ENCODE assay signal across 18 cellular contexts in genomic region chr4:152072001-152072485, GRCh38.
DNase-seq lines count a peak whose midpoint lies in the region; ATAC-seq and TF ChIP-seq lines count a peak whose summit lies in the region.
"Had no signal": no experiment of that assay in that cellular context is flagged by ENCODE, and none has a peak within 500 bp of the region (broad histone marks: within the 10 kb centered on the region; RNA-seq: fewer than 3 reads in every experiment).

No MANE protein-coding gene starts in this region.

- TF ChIP-seq CTCF in heart right ventricle (IDR thresholded peaks at IDR 0.05) = no peak
- TF ChIP-seq CTCF in nephron progenitor cell (IDR thresholded peaks at IDR 0.05) = no peak

- peak; percentile 36 to 87 (median 54) for ATAC-seq in heart right ventricle

- peaks cover 1 to 22% (median 10%) of the 10 kb centered on the region in 11 experiments; a peak in 19 of 22 replicates for H3K9me3 ChIP-seq in BLaER1 treated with 17β-estradiol and CSF1 and Interleukin-3, amounts not matched to agents 10 nM and 100 nM (replicated peaks in 1 of 11)
- H3K9me3 ChIP-seq in heart right ventricle = no peaks in the 10 kb centered on the region
- H3K9me3 ChIP-seq: stomach had no signal

- peak overlapping the region; percentile 92 for H3K27ac Mint-ChIP-seq in nephron progenitor cell
- H3K27ac Mint-ChIP-seq in activated CD4-positive, alpha-beta T cell treated with anti-CD3 and anti-CD28 coated beads, Interleukin-2, amount 10 ng/mL, durations not matched to agents 7 days and 5 days = no peak overlapping the region
- H3K27ac Mint-ChIP-seq: activated CD4-positive, alpha-beta memory T cell treated with anti-CD3 and anti-CD28 coated beads for 36 hours had no signal

- CTCF ChIA-PET in activated CD4-positive, alpha-beta T cell treated with anti-CD3 and anti-CD28 coated beads, Interleukin-2, amount 10 ng/mL, durations not matched to agents 7 days and 5 days (lab: Charles Lee) = no interaction called here

- H3K9me3 Mint-ChIP-seq in nephron progenitor cell = peaks cover 1% of the 10 kb centered on the region
- H3K9me3 Mint-ChIP-seq in activated CD4-positive, alpha-beta T cell treated with anti-CD3 and anti-CD28 coated beads, Interleukin-2, amount 10 ng/mL, durations not matched to agents 7 days and 5 days = peaks cover 11% of the 10 kb centered on the region

- H3K4me3 Mint-ChIP-seq in nephron progenitor cell = no peak overlapping the region
- no peak overlapping the region for H3K4me3 Mint-ChIP-seq in activated CD4-positive, alpha-beta T cell treated with anti-CD3 and anti-CD28 coated beads, Interleukin-2, amount 10 ng/mL, durations not matched to agents 7 days and 5 days
- H3K4me3 Mint-ChIP-seq: activated CD4-positive, alpha-beta memory T cell treated with anti-CD3 and anti-CD28 coated beads for 36 hours had no signal

- POLR2A ChIA-PET in activated CD4-positive, alpha-beta T cell treated with anti-CD3 and anti-CD28 coated beads, Interleukin-2, amount 10 ng/mL, durations not matched to agents 7 days and 5 days (lab: Charles Lee) = no interaction called here

- peaks cover 54 to 95% (median 84%) of the 10 kb centered on the region in 10 experiments for H3K4me1 ChIP-seq in BLaER1 treated with 17β-estradiol and CSF1 and Interleukin-3, amounts not matched to agents 10 nM and 100 nM
- peaks cover 0 to 13% (median 7%) of the 10 kb centered on the region in 9 donors for H3K4me1 ChIP-seq in heart right ventricle
- H3K4me1 ChIP-seq: stomach had no signal

- intact Hi-C loops in heart right ventricle (cut with DNase I) = loop anchor here in 1 of 10 donors (10.0 kb wide), 1 partner anchor 267 kb away; no protein-coding TSS in a partner anchor

- H3K9ac ChIP-seq in BLaER1 treated with 17β-estradiol and CSF1 and Interleukin-3, amounts not matched to agents 10 nM and 100 nM = peak overlapping the region in 8 of 11 experiments; percentile 18 to 79 (median 62); a peak in 14 of 22 replicates
- H3K9ac ChIP-seq: KMS-11 had no signal

- H3K27ac ChIP-seq in BLaER1 treated with 17β-estradiol and CSF1 and Interleukin-3, amounts not matched to agents 10 nM and 100 nM = peak overlapping the region in 9 of 11 experiments; percentile 17 to 85 (median 64); a peak in 17 of 22 replicates
- peak overlapping the region in 9 of 10 donors; percentile 25 to 73 (median 59) for H3K27ac ChIP-seq in heart right ventricle
- H3K27ac ChIP-seq: KMS-11, stomach had no signal

- peaks cover 52% of the 10 kb centered on the region for H3K4me1 Mint-ChIP-seq in nephron progenitor cell
- peaks cover 33% of the 10 kb centered on the region for H3K4me1 Mint-ChIP-seq in activated CD4-positive, alpha-beta T cell treated with anti-CD3 and anti-CD28 coated beads, Interleukin-2, amount 10 ng/mL, durations not matched to agents 7 days and 5 days

- no peaks in the 10 kb centered on the region for H4K20me1 ChIP-seq in BLaER1 treated with 17β-estradiol and CSF1 and Interleukin-3, amounts not matched to agents 10 nM and 100 nM

- DNase-seq in HK-2 (ENCODE audit: unreplicated experiment) = peak; percentile 40
- peak; percentile 14 to 37 for DNase-seq in heart right ventricle
- DNase-seq in nephron progenitor cell = no peak
- no peak for DNase-seq in NCI-H1694 treated with DMSO at 0.1 percent for 48 hours (lab: John Stamatoyannopoulos, UW)
- DNase-seq in A172 (ENCODE audit: low spot score) = no peak
- DNase-seq in activated CD4-positive, alpha-beta T cell treated with anti-CD3 and anti-CD28 coated beads, Interleukin-2, amount 10 ng/mL, durations not matched to agents 7 days and 5 days = no peak
- DNase-seq in DMS79 (lab: John Stamatoyannopoulos, UW) = no peak
- DNase-seq: activated CD4-positive, alpha-beta memory T cell treated with anti-CD3 and anti-CD28 coated beads for 36 hours; activated naive CD4-positive, alpha-beta T cell treated with anti-CD3 and anti-CD28 coated beads, Interleukin-2, amount 50 U/mL, for 16 hours; activated T-cell treated with anti-CD3 and anti-CD28 coated beads, Interleukin-2, amount 50 U/mL, for 1 hour; AML-193; NCI-H1105 treated with DMSO at 0.1 percent for 48 hours; NCI-H2171 treated with DMSO at 0.1 percent for 48 hours; NCI-H774; RPMI8226; stomach had no signal

- H3K27me3 ChIP-seq in BLaER1 treated with 17β-estradiol and CSF1 and Interleukin-3, amounts not matched to agents 10 nM and 100 nM = no peaks in the 10 kb centered on the region
- no peaks in the 10 kb centered on the region for H3K27me3 ChIP-seq in heart right ventricle
- H3K27me3 ChIP-seq: stomach had no signal

- H3K4me3 ChIP-seq in BLaER1 treated with 17β-estradiol and CSF1 and Interleukin-3, amounts not matched to agents 10 nM and 100 nM = peak overlapping the region in 7 of 10 experiments; percentile 14 to 59 (median 40); a peak in 11 of 20 replicates
- H3K4me3 ChIP-seq in heart right ventricle = no peak overlapping the region
- H3K4me3 ChIP-seq: stomach had no signal

- 61 to 65% methylated on average over 8 of the region's 8 CpGs for WGBS in heart right ventricle, 2 donors

- peak overlapping the region; percentile 63 to 91 (median 80) for H3K4me2 ChIP-seq in BLaER1 treated with 17β-estradiol and CSF1 and Interleukin-3, amounts not matched to agents 10 nM and 100 nM
- H3K4me2 ChIP-seq: KMS-11 had no signal

- H3K27me3 Mint-ChIP-seq in nephron progenitor cell (ENCODE audit: low read depth, poor library complexity) = peaks cover 13% of the 10 kb centered on the region
- no peaks in the 10 kb centered on the region for H3K27me3 Mint-ChIP-seq in activated CD4-positive, alpha-beta T cell treated with anti-CD3 and anti-CD28 coated beads, Interleukin-2, amount 10 ng/mL, durations not matched to agents 7 days and 5 days
- H3K27me3 Mint-ChIP-seq: activated CD4-positive, alpha-beta memory T cell treated with anti-CD3 and anti-CD28 coated beads for 36 hours had no signal

- H3K36me3 Mint-ChIP-seq in nephron progenitor cell (ENCODE audit: low read depth) = no peaks in the 10 kb centered on the region
- H3K36me3 Mint-ChIP-seq in activated CD4-positive, alpha-beta T cell treated with anti-CD3 and anti-CD28 coated beads, Interleukin-2, amount 10 ng/mL, durations not matched to agents 7 days and 5 days (ENCODE audit: low read depth) = peaks cover 5% of the 10 kb centered on the region
- H3K36me3 Mint-ChIP-seq: activated CD4-positive, alpha-beta memory T cell treated with anti-CD3 and anti-CD28 coated beads for 36 hours had no signal

- H3K36me3 ChIP-seq in BLaER1 treated with 17β-estradiol and CSF1 and Interleukin-3, amounts not matched to agents 10 nM and 100 nM = peaks cover 0 to 3% (median 0%) of the 10 kb centered on the region in 11 experiments; a peak in 2 of 22 replicates
- no peaks in the 10 kb centered on the region for H3K36me3 ChIP-seq in heart right ventricle
- H3K36me3 ChIP-seq: stomach had no signal

Comparison
In these comparisons a context has a peak if more than half of its experiments do, and no peak if none do; other contexts are left out.
1. H3K4me3 ChIP-seq: peak in BLaER1 treated with 17β-estradiol and CSF1 and Interleukin-3, amounts not matched to agents 10 nM and 100 nM (7 of 10); none in heart right ventricle (0 of 10).
2. DNase-seq: peak in HK-2 (single experiment) and heart right ventricle (2 of 2); none in nephron progenitor cell (single experiment), NCI-H1694 treated with DMSO at 0.1 percent for 48 hours (single experiment), A172 (single experiment), activated CD4-positive, alpha-beta T cell treated with anti-CD3 and anti-CD28 coated beads, Interleukin-2, amount 10 ng/mL, durations not matched to agents 7 days and 5 days (single experiment) and DMS79 (single experiment).